ENCODE assay signal across 1 cellular context in genomic region chr13:100648354-100648753, GRCh38.
TF ChIP-seq lines count a peak whose summit lies in the region.

No MANE protein-coding gene starts in this region.

TF ChIP-seq in HepG2, 621 proteins besides CTCF, POLR2A, EP300 and RAD21 (continued from another document):
- TF ChIP-seq ZHX1 (CRISPR knock-in tag; IDR thresholded peaks at IDR 0.05; ENCODE audit: low read depth) (no peak), THAP9 (CRISPR knock-in tag; IDR thresholded peaks at IDR 0.05; ENCODE audit: borderline replicate concordance) (no peak), HOMEZ (CRISPR knock-in tag; IDR thresholded peaks at IDR 0.05; ENCODE audit: low read depth) (peak; percentile 85; the same call in 1 of the 2 replicates), KLF13 (CRISPR knock-in tag; IDR thresholded peaks at IDR 0.05) (no peak), NR2F2 (IDR thresholded peaks at IDR 0.05; ENCODE audit: borderline replicate concordance, low read depth) (no peak), CBX1 (IDR thresholded peaks at IDR 0.05; ENCODE audit: low read depth) (no peak), ZNF770 (CRISPR knock-in tag; IDR thresholded peaks at IDR 0.05) (0 out of 2 replicates have a peak, but pooled peaks have one; percentile 29)
